Comparison of ENCODE assay signal across 1 cellular context in genomic region chr3:186526256-186526606, GRCh38.
TF ChIP-seq lines count a peak whose summit lies in the region.

No MANE protein-coding gene starts in this region.

TF ChIP-seq in HepG2, 621 proteins besides CTCF, POLR2A, EP300 and RAD21:
- TF ChIP-seq REXO4 (CRISPR knock-in tag; IDR thresholded peaks at IDR 0.05; ENCODE audit: borderline replicate concordance) = no peak
- TF ChIP-seq ZNF33A (CRISPR knock-in tag; IDR thresholded peaks at IDR 0.05; ENCODE audit: borderline replicate concordance) = no peak
- no peak for TF ChIP-seq ZNF331 (CRISPR knock-in tag; IDR thresholded peaks at IDR 0.05)
- TF ChIP-seq ZNF512 (CRISPR knock-in tag; IDR thresholded peaks at IDR 0.05) = no peak
- TF ChIP-seq ZNF296 (CRISPR knock-in tag; conservative IDR thresholded peaks at IDR 0.05) = no peak
- TF ChIP-seq TAF1 (CRISPR knock-in tag; IDR thresholded peaks at IDR 0.05) = no peak
- no peak for TF ChIP-seq SMYD3 (CRISPR knock-in tag; IDR thresholded peaks at IDR 0.05)
